In genomic region chr2:52117299-52117698, GRCh38 we compare ENCODE assay signal across 21 cellular contexts.
DNase-seq lines count a peak whose midpoint lies in the region; ATAC-seq and TF ChIP-seq lines count a peak whose summit lies in the region.
"Had no signal": no experiment of that assay in that cellular context is flagged by ENCODE, and none has a peak within 500 bp of the region (broad histone marks: within the 10 kb centered on the region; RNA-seq: fewer than 3 reads in every experiment).

No MANE protein-coding gene starts in this region.

- H3K9ac ChIP-seq in adipocyte (ENCODE audit: low read length) = peak overlapping the region; percentile 54

- no peaks in the 10 kb centered on the region for H3K36me3 ChIP-seq in adipocyte (ENCODE audit: control insufficient read depth, insufficient read depth, low read length, severe bottlenecking)
- H3K36me3 ChIP-seq in upper lobe of right lung = no peaks in the 10 kb centered on the region
- H3K36me3 ChIP-seq: ascending aorta, pancreas had no signal

- intact Hi-C loops in upper lobe of right lung (cut with DNase I) = no loop called here

- ATAC-seq in upper lobe of right lung (no peak), GM18517 (IDR thresholded peaks at IDR 0.05; ENCODE audit: unreplicated experiment) (no peak)
- ATAC-seq: activated CD8-positive, alpha-beta memory T cell treated with anti-CD3 and anti-CD28 coated beads, Interleukin-2, amount 10 ng/mL, durations not matched to agents 7 days and 5 days; esophagus mucosa; left lobe of liver; pancreas; stimulated activated naive B cell treated with anti-CD40 and anti-IgM and Interleukin-4, amounts not matched to agents 10 μg/mL and 1 μg/mL and 100 μg/mL, for 72 hours; T-helper 17 cell had no signal

- DNase-seq in NOMO-1 treated with DMSO at 0.1 percent for 48 hours (lab: John Stamatoyannopoulos, UW; ENCODE audit: unreplicated experiment) = peak; percentile 26
- no peak for DNase-seq in NOMO-1 treated with dmso at 0.1 percent for 144 hours (lab: John Stamatoyannopoulos, UW; ENCODE audit: unreplicated experiment)
- DNase-seq in adipocyte (ENCODE audit: low read depth) = peak; percentile 83
- DNase-seq in fibroblast of pulmonary artery (ENCODE audit: low read depth) = peak; percentile 57
- peak; percentile 66 for DNase-seq in stromal cell of bone marrow (ENCODE audit: low read depth)
- no peak for DNase-seq in stimulated activated CD4-positive, alpha-beta T cell treated with anti-CD3 and anti-CD28 coated beads, Interleukin-2, amount 100 ng/mL, for 24 hours
- DNase-seq in upper lobe of right lung = no peak
- DNase-seq: 8988T; activated CD4-positive, CD25-positive, alpha-beta regulatory T cell; activated CD8-positive, alpha-beta memory T cell treated with anti-CD3 and anti-CD28 coated beads, Interleukin-2, amount 10 ng/mL, durations not matched to agents 7 days and 5 days; activated gamma-delta T cell; C1 segment of cervical spinal cord; NCI-H2107; pancreas; stimulated activated naive B cell treated with anti-CD40 and anti-IgM and Interleukin-4, amounts not matched to agents 10 μg/mL and 1 μg/mL and 100 μg/mL, for 72 hours; T-helper 17 cell; trophoblast cell had no signal

- H3K4me1 ChIP-seq in adipocyte (ENCODE audit: control insufficient read depth, insufficient read depth, low read length) = peaks cover 41% of the 10 kb centered on the region
- no peaks in the 10 kb centered on the region for H3K4me1 ChIP-seq in upper lobe of right lung
- H3K4me1 ChIP-seq: pancreas had no signal

- H3K4me3 ChIP-seq in adipocyte (ENCODE audit: low read length) = peak overlapping the region; percentile 29
- no peak overlapping the region for H3K4me3 ChIP-seq in fibroblast of pulmonary artery (replicated peaks; ENCODE audit: low read depth, low read length)
- no peak overlapping the region for H3K4me3 ChIP-seq in upper lobe of right lung
- H3K4me3 ChIP-seq: ascending aorta, pancreas had no signal

- H3K9me3 ChIP-seq in adipocyte (ENCODE audit: control insufficient read depth, low read length) (no peaks in the 10 kb centered on the region), upper lobe of right lung (no peaks in the 10 kb centered on the region)
- H3K9me3 ChIP-seq: ascending aorta, pancreas had no signal

- H3K27ac ChIP-seq in upper lobe of right lung = no peak overlapping the region
- H3K27ac ChIP-seq: ascending aorta, pancreas had no signal

- H3K27me3 ChIP-seq in adipocyte (replicated peaks; ENCODE audit: control insufficient read depth, insufficient read depth, low read length) (no peaks in the 10 kb centered on the region), upper lobe of right lung (no peaks in the 10 kb centered on the region)
- H3K27me3 ChIP-seq: ascending aorta, pancreas had no signal

- no peak for TF ChIP-seq CTCF in fibroblast of pulmonary artery (IDR thresholded peaks at IDR 0.05; ENCODE audit: low read length, missing control alignments)
- TF ChIP-seq CTCF in upper lobe of right lung (IDR thresholded peaks at IDR 0.05) = no peak

Comparison
In these comparisons a context has a peak if more than half of its experiments do, and no peak if none do; other contexts are left out.
1. DNase-seq: peak in NOMO-1 treated with DMSO at 0.1 percent for 48 hours (single experiment), adipocyte (single experiment), fibroblast of pulmonary artery (single experiment) and stromal cell of bone marrow (single experiment); none in NOMO-1 treated with dmso at 0.1 percent for 144 hours (single experiment), stimulated activated CD4-positive, alpha-beta T cell treated with anti-CD3 and anti-CD28 coated beads, Interleukin-2, amount 100 ng/mL, for 24 hours (0 of 2) and upper lobe of right lung (single experiment).